24 cellular contexts compared by ENCODE assay signal in genomic region chr6:129324345-129324744, GRCh38.
"Had no signal": no experiment of that assay in that cellular context is flagged by ENCODE, and none has a peak within 500 bp of the region (broad histone marks: within the 10 kb centered on the region; RNA-seq: fewer than 3 reads in every experiment).

No MANE protein-coding gene starts in this region.

- H3K4me1 ChIP-seq: left lung, lower lobe of right lung, right atrium auricular region, right lobe of liver, suprapubic skin, tibial artery, upper lobe of right lung, uterus had no signal

- H3K4me3 ChIP-seq: left lung, lower lobe of right lung, ovary, right atrium auricular region, right lobe of liver, smooth muscle cell, suprapubic skin, thoracic aorta, tibial artery, upper lobe of right lung, uterus had no signal

- ATAC-seq: left cardiac atrium; left lung; lower lobe of right lung; naive thymus-derived CD4-positive, alpha-beta T cell; natural killer cell treated with Interleukin-12 subunit alpha and Interleukin-12 subunit beta and Interleukin-15 and Interleukin-18, amount 100 ng/mL, for 72 hours; right lobe of liver; stimulated activated naive B cell treated with anti-CD40 and anti-IgM and Interleukin-4, amounts not matched to agents 10 μg/mL and 1 μg/mL and 100 μg/mL, for 72 hours; upper lobe of right lung had no signal

- H3K27me3 ChIP-seq: left lung, ovary, right atrium auricular region, right lobe of liver, suprapubic skin, tibial artery, upper lobe of right lung, uterus had no signal

- H3K9me3 ChIP-seq: left lung, lower lobe of right lung, ovary, right atrium auricular region, right lobe of liver, suprapubic skin, thoracic aorta, tibial artery, upper lobe of right lung, uterus had no signal

- DNase-seq: hippocampal formation; kidney glomerular epithelial cell; left cardiac atrium; left lung; lower lobe of right lung; mammary epithelial cell; mesenchymal stem cell; naive thymus-derived CD4-positive, alpha-beta T cell; ovary; right lobe of liver; stimulated activated CD4-positive, alpha-beta T cell treated with anti-CD3 and anti-CD28 coated beads, Interleukin-1b, Interleukin-23, amount 100 ng/mL, for 48 hours; stimulated activated CD4-positive, alpha-beta T cell treated with anti-CD3 and anti-CD28 coated beads, Interleukin-2, amount 100 ng/mL, for 48 hours; stimulated activated CD4-positive, alpha-beta T cell treated with anti-CD3 and anti-CD28 coated beads, Interleukin-4, amount 100 ng/mL, for 4 hours; stimulated activated CD8-positive, alpha-beta memory T cell treated with anti-CD3 and anti-CD28 coated beads, Interleukin-4, amount 100 ng/mL, for 48 hours; stimulated activated naive B cell treated with anti-CD40 and anti-IgM and Interleukin-4, amounts not matched to agents 10 μg/mL and 1 μg/mL and 100 μg/mL, for 72 hours; tibial artery; trophoblast cell; upper lobe of right lung; uterus had no signal

- H3K36me3 ChIP-seq: left lung, ovary, right lobe of liver, uterus had no signal

- H3K27ac ChIP-seq: left lung, lower lobe of right lung, ovary, right atrium auricular region, right lobe of liver, suprapubic skin, thoracic aorta, tibial artery, upper lobe of right lung, uterus had no signal
